ENCODE assay signal across 8 cellular contexts in the genomic region with DNA sequence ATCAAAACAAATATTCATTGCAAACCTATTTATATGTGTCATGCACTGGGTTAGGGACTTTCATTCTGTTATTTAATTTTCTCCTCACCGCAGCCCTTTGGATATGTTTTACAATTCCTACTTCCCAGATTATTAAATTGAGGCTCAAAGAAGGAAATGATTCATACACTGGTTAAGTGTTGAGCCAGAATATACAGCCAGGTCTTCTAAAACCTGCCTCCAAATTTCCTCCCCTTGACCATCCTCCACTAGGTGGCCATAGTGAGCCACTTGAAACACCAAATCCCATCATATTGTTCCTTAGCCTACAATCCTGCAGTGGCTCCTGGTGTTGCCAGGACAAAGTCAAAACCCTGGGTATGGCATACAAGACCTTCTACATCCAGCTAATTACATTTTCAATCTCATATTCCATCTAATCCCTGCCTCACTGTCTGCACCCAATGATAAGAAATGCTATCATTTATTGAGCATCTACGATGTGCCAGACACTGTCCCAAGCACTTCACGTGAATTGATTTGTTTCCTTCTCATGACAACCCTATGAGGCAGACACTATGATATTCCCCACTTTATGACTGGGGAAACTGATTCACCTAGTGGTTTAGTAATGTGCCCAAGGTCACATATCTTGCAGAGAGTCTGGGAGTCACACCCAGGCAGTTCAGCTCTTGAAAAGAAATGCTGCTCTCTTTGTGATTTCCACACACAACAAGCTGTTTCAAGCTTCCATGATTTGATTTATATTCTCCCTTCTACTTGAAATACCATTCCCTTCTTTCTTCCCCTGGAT. TPM values are rescaled to one million over a fixed set of nuclear protein-coding genes. Genes with fewer than 3 reads are reported as not detected.
DNase-seq lines count a peak whose midpoint lies in the region; ATAC-seq lines count a peak whose summit lies in the region.

No MANE protein-coding gene starts in this region.

- ATAC-seq in GM19395 (IDR thresholded peaks at IDR 0.05; ENCODE audit: unreplicated experiment) (no peak), HG03460 (IDR thresholded peaks at IDR 0.05; ENCODE audit: unreplicated experiment) (no peak)

- peak; percentile 16 for DNase-seq in stimulated activated CD4-positive, alpha-beta T cell treated with anti-CD3 and anti-CD28 coated beads, Interleukin-15, amount 100 ng/mL, for 24 hours
- DNase-seq in stimulated activated CD4-positive, alpha-beta T cell treated with anti-CD3 and anti-CD28 coated beads, Interleukin-1b, Interleukin-23, amount 100 ng/mL, for 48 hours: no peak
- DNase-seq in NCI-H69 (lab: John Stamatoyannopoulos, UW) (peak; percentile 69), dermis microvascular lymphatic vessel endothelial cell (ENCODE audit: low read depth in 2 of 2) (peak; percentile 68 to 87), mucosa of gallbladder (ENCODE audit: low spot score) (peak; percentile 39)
- DNase-seq in activated CD4-positive, alpha-beta T cell treated with anti-CD3 and anti-CD28 coated beads, Interleukin-2, amount 50 U/mL, for 1 hour: no peak

RNA-seq across cellular contexts. Expression of gene KIRREL1, which starts 23.6 kb away (rescaled TPM):
- total RNA-seq in dermis microvascular lymphatic vessel endothelial cell (16.2 and 19.8 TPM in 2 replicates), mucosa of gallbladder (26.8 TPM)

Comparison
In these comparisons a context has a peak if more than half of its experiments do, and no peak if none do; other contexts are left out.
1. DNase-seq: peak in stimulated activated CD4-positive, alpha-beta T cell treated with anti-CD3 and anti-CD28 coated beads, Interleukin-15, amount 100 ng/mL, for 24 hours (single experiment), NCI-H69 (single experiment), dermis microvascular lymphatic vessel endothelial cell (2 of 2) and mucosa of gallbladder (single experiment); none in stimulated activated CD4-positive, alpha-beta T cell treated with anti-CD3 and anti-CD28 coated beads, Interleukin-1b, Interleukin-23, amount 100 ng/mL, for 48 hours (single experiment) and activated CD4-positive, alpha-beta T cell treated with anti-CD3 and anti-CD28 coated beads, Interleukin-2, amount 50 U/mL, for 1 hour (single experiment).